ENCODE assay signal across 26 cellular contexts in the genomic region with DNA sequence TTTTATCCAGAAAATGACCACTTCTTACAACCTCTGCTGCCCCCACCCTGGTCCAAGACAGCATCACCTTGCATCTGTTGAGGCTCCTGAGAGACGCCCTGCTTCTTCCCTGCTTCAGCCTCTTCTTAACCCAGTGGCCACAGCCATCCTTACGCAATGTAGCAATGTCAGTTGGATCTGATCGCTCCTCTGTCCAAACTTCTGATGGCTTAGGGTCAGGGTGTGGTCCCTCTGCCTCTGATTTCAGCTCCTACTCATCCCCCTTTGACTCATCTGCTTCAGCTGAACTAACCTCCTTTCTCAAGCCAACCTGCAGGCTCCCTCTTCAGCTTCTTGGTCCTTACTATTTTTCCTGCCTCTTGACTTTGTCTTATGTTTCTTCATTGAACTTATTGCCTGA.
"Had no signal": no experiment of that assay in that cellular context is flagged by ENCODE, and none has a peak within 500 bp of the region (broad histone marks: within the 10 kb centered on the region; RNA-seq: fewer than 3 reads in every experiment).

No MANE protein-coding gene starts in this region.

- H2AFZ ChIP-seq: parathyroid adenoma had no signal

- H3K9me3 Mint-ChIP-seq: activated naive CD4-positive, alpha-beta T cell treated with anti-CD3 and anti-CD28 coated beads for 36 hours; activated naive CD8-positive, alpha-beta T cell treated with anti-CD3 and anti-CD28 coated beads, Interleukin-2, amount 10 ng/mL, durations not matched to agents 7 days and 5 days; neural crest cell; stimulated activated naive CD8-positive, alpha-beta T cell treated with anti-CD3 and anti-CD28 coated beads, Interleukin-15, amount 100 ng/mL, for 72 hours; T-helper 2 cell treated with Interferon-gamma antibody and Interleukin-4, amounts not matched to agents 5 μg/mL and 100 μg/mL, for 36 hours had no signal

- H3K9me3 ChIP-seq: ascending aorta, left ventricle myocardium inferior, thyroid gland, upper lobe of left lung, vagina had no signal

- H3K9ac ChIP-seq: parathyroid adenoma had no signal

- H3K4me1 ChIP-seq: ascending aorta, left ventricle myocardium inferior, parathyroid adenoma, thyroid gland, upper lobe of left lung, vagina had no signal

- H3K27ac Mint-ChIP-seq: activated naive CD4-positive, alpha-beta T cell treated with anti-CD3 and anti-CD28 coated beads for 36 hours; activated naive CD8-positive, alpha-beta T cell treated with anti-CD3 and anti-CD28 coated beads, Interleukin-2, amount 10 ng/mL, durations not matched to agents 7 days and 5 days; stimulated activated naive CD8-positive, alpha-beta T cell treated with anti-CD3 and anti-CD28 coated beads, Interleukin-15, amount 100 ng/mL, for 72 hours; T-helper 2 cell treated with Interferon-gamma antibody and Interleukin-4, amounts not matched to agents 5 μg/mL and 100 μg/mL, for 36 hours had no signal

- H3K27me3 Mint-ChIP-seq: brain had no signal

- H3K27me3 ChIP-seq: ascending aorta, thyroid gland, upper lobe of left lung, vagina had no signal

- ATAC-seq: stimulated activated naive CD8-positive, alpha-beta T cell treated with anti-CD3 and anti-CD28 coated beads, Interleukin-15, amount 100 ng/mL, for 72 hours had no signal

- H3K4me3 ChIP-seq: ascending aorta, left ventricle myocardium inferior, lung, thyroid gland, upper lobe of left lung, vagina had no signal

- H3K36me3 ChIP-seq: ascending aorta, left ventricle myocardium inferior, thyroid gland, upper lobe of left lung, vagina had no signal

- H3K27ac ChIP-seq: ascending aorta, left ventricle myocardium inferior, parathyroid adenoma, thyroid gland, upper lobe of left lung, vagina, VCaP had no signal

- H3K36me3 Mint-ChIP-seq: activated naive CD8-positive, alpha-beta T cell treated with anti-CD3 and anti-CD28 coated beads, Interleukin-2, amount 10 ng/mL, durations not matched to agents 7 days and 5 days; brain; naive B cell had no signal

- H3K4me3 Mint-ChIP-seq: activated naive CD4-positive, alpha-beta T cell treated with anti-CD3 and anti-CD28 coated beads for 36 hours; activated naive CD8-positive, alpha-beta T cell treated with anti-CD3 and anti-CD28 coated beads, Interleukin-2, amount 10 ng/mL, durations not matched to agents 7 days and 5 days; brain; naive B cell; neural crest cell; stimulated activated naive CD8-positive, alpha-beta T cell treated with anti-CD3 and anti-CD28 coated beads, Interleukin-15, amount 100 ng/mL, for 72 hours; T-helper 2 cell treated with Interferon-gamma antibody and Interleukin-4, amounts not matched to agents 5 μg/mL and 100 μg/mL, for 36 hours had no signal

- DNase-seq: activated CD4-positive, alpha-beta T cell treated with anti-CD3 and anti-CD28 coated beads for 4 hours; activated CD4-positive, alpha-beta T cell treated with anti-CD3 and anti-CD28 coated beads, Interleukin-2, amount 50 U/mL, for 4 hours; activated effector memory CD4-positive, alpha-beta T cell treated with Interleukin-2 at 50 U/mL for 16 hours; activated naive CD4-positive, alpha-beta T cell treated with anti-CD3 and anti-CD28 coated beads for 36 hours; activated naive CD8-positive, alpha-beta T cell treated with anti-CD3 and anti-CD28 coated beads, Interleukin-2, amount 10 ng/mL, durations not matched to agents 7 days and 5 days; activated T-cell treated with anti-CD3 and anti-CD28 coated beads for 4 hours; caudate nucleus; foreskin melanocyte; left ventricle myocardium inferior; naive B cell; nucleus accumbens; right cardiac atrium; stimulated activated CD4-positive, alpha-beta T cell treated with anti-CD3 and anti-CD28 coated beads, Interleukin-12 subunit alpha, Interleukin-12 subunit beta, amount 100 ng/mL, for 4 hours; stimulated activated CD4-positive, alpha-beta T cell treated with anti-CD3 and anti-CD28 coated beads, Interleukin-4, amount 100 ng/mL, for 1 hour; stimulated activated naive CD8-positive, alpha-beta T cell treated with anti-CD3 and anti-CD28 coated beads, Interleukin-15, amount 100 ng/mL, for 72 hours; T-helper 1 cell; thyroid gland; upper lobe of left lung had no signal

- H3K4me1 Mint-ChIP-seq: activated naive CD8-positive, alpha-beta T cell treated with anti-CD3 and anti-CD28 coated beads, Interleukin-2, amount 10 ng/mL, durations not matched to agents 7 days and 5 days; naive B cell; stimulated activated naive CD8-positive, alpha-beta T cell treated with anti-CD3 and anti-CD28 coated beads, Interleukin-15, amount 100 ng/mL, for 72 hours had no signal
